ENCODE assay signal across 7 cellular contexts in genomic region chrY:26081266-26081665, GRCh38.
DNase-seq lines count a peak whose midpoint lies in the region; ATAC-seq and FAIRE-seq lines count a peak whose summit lies in the region.
"Not testable (repeated sequence)": the region's sequence is repeated elsewhere in the genome, so short reads cannot be mapped to it uniquely, and the experiment has no call there.

No MANE protein-coding gene starts in this region.

- ATAC-seq in activated CD4-positive, alpha-beta T cell treated with anti-CD3 and anti-CD28 coated beads for 36 hours, result peak; percentile 66
- peak; percentile 76 for ATAC-seq in activated T-helper 17 cell treated with anti-CD3 and anti-CD28 coated beads, Interleukin-2, amount 50 U/mL, for 72 hours (replicated peaks)
- ATAC-seq in central memory CD8-positive, alpha-beta T cell (replicated peaks; ENCODE audit: extremely low read depth, poor library complexity, severe bottlenecking), result peak; percentile 43
- ATAC-seq in effector memory CD8-positive, alpha-beta T cell (replicated peaks), result peak; percentile 47
- ATAC-seq in stimulated activated effector memory CD8-positive, alpha-beta T cell treated with anti-CD3 and anti-CD28 coated beads, Interleukin-12 subunit alpha, Interleukin-12 subunit beta, amount 100 ng/mL, for 72 hours, result peak; percentile 54
- peak; percentile 77 for ATAC-seq in stimulated activated naive CD8-positive, alpha-beta T cell treated with anti-CD3 and anti-CD28 coated beads, Interleukin-15, amount 100 ng/mL, for 72 hours

- H3K36me3 Mint-ChIP-seq in activated CD4-positive, alpha-beta T cell treated with anti-CD3 and anti-CD28 coated beads for 36 hours (ENCODE audit: low read depth); activated T-helper 17 cell treated with anti-CD3 and anti-CD28 coated beads, Interleukin-2, amount 50 U/mL, for 72 hours (ENCODE audit: low read depth); central memory CD8-positive, alpha-beta T cell (ENCODE audit: insufficient read depth); effector memory CD8-positive, alpha-beta T cell (ENCODE audit: insufficient read depth); stimulated activated effector memory CD8-positive, alpha-beta T cell treated with anti-CD3 and anti-CD28 coated beads, Interleukin-12 subunit alpha, Interleukin-12 subunit beta, amount 100 ng/mL, for 72 hours: not testable (repeated sequence)

- H3K27me3 Mint-ChIP-seq in activated CD4-positive, alpha-beta T cell treated with anti-CD3 and anti-CD28 coated beads for 36 hours; activated T-helper 17 cell treated with anti-CD3 and anti-CD28 coated beads, Interleukin-2, amount 50 U/mL, for 72 hours; central memory CD8-positive, alpha-beta T cell; effector memory CD8-positive, alpha-beta T cell; stimulated activated naive CD8-positive, alpha-beta T cell treated with anti-CD3 and anti-CD28 coated beads, Interleukin-15, amount 100 ng/mL, for 72 hours: not testable (repeated sequence)

- CTCF ChIA-PET in activated CD4-positive, alpha-beta T cell treated with anti-CD3 and anti-CD28 coated beads for 36 hours (lab: Charles Lee), result not testable (repeated sequence)

- not testable (repeated sequence) for H3K27ac Mint-ChIP-seq in activated CD4-positive, alpha-beta T cell treated with anti-CD3 and anti-CD28 coated beads for 36 hours; activated T-helper 17 cell treated with anti-CD3 and anti-CD28 coated beads, Interleukin-2, amount 50 U/mL, for 72 hours; central memory CD8-positive, alpha-beta T cell (ENCODE audit: low read depth); effector memory CD8-positive, alpha-beta T cell; stimulated activated effector memory CD8-positive, alpha-beta T cell treated with anti-CD3 and anti-CD28 coated beads, Interleukin-12 subunit alpha, Interleukin-12 subunit beta, amount 100 ng/mL, for 72 hours; stimulated activated naive CD8-positive, alpha-beta T cell treated with anti-CD3 and anti-CD28 coated beads, Interleukin-15, amount 100 ng/mL, for 72 hours

- POLR2A ChIA-PET in activated CD4-positive, alpha-beta T cell treated with anti-CD3 and anti-CD28 coated beads for 36 hours (lab: Charles Lee), result not testable (repeated sequence)

- not testable (repeated sequence) for DNase-seq in RCC 7860 (ENCODE audit: low spot score); activated CD4-positive, alpha-beta T cell treated with anti-CD3 and anti-CD28 coated beads for 36 hours; central memory CD8-positive, alpha-beta T cell (ENCODE audit: low spot score in 2 of 2); effector memory CD8-positive, alpha-beta T cell; stimulated activated effector memory CD8-positive, alpha-beta T cell treated with anti-CD3 and anti-CD28 coated beads, Interleukin-12 subunit alpha, Interleukin-12 subunit beta, amount 100 ng/mL, for 72 hours (ENCODE audit: low spot score in 2 of 2); stimulated activated naive CD8-positive, alpha-beta T cell treated with anti-CD3 and anti-CD28 coated beads, Interleukin-15, amount 100 ng/mL, for 72 hours

- H3K4me1 Mint-ChIP-seq in activated CD4-positive, alpha-beta T cell treated with anti-CD3 and anti-CD28 coated beads for 36 hours; activated T-helper 17 cell treated with anti-CD3 and anti-CD28 coated beads, Interleukin-2, amount 50 U/mL, for 72 hours; central memory CD8-positive, alpha-beta T cell; effector memory CD8-positive, alpha-beta T cell (ENCODE audit: low read depth in 2 of 2); stimulated activated effector memory CD8-positive, alpha-beta T cell treated with anti-CD3 and anti-CD28 coated beads, Interleukin-12 subunit alpha, Interleukin-12 subunit beta, amount 100 ng/mL, for 72 hours; stimulated activated naive CD8-positive, alpha-beta T cell treated with anti-CD3 and anti-CD28 coated beads, Interleukin-15, amount 100 ng/mL, for 72 hours: not testable (repeated sequence)

- intact Hi-C loops in activated CD4-positive, alpha-beta T cell treated with anti-CD3 and anti-CD28 coated beads for 36 hours (cut with DNase I, micrococcal nuclease), result not testable (repeated sequence)

- not testable (repeated sequence) for H3K9me3 Mint-ChIP-seq in activated CD4-positive, alpha-beta T cell treated with anti-CD3 and anti-CD28 coated beads for 36 hours (ENCODE audit: low read depth); activated T-helper 17 cell treated with anti-CD3 and anti-CD28 coated beads, Interleukin-2, amount 50 U/mL, for 72 hours; central memory CD8-positive, alpha-beta T cell; effector memory CD8-positive, alpha-beta T cell; stimulated activated effector memory CD8-positive, alpha-beta T cell treated with anti-CD3 and anti-CD28 coated beads, Interleukin-12 subunit alpha, Interleukin-12 subunit beta, amount 100 ng/mL, for 72 hours; stimulated activated naive CD8-positive, alpha-beta T cell treated with anti-CD3 and anti-CD28 coated beads, Interleukin-15, amount 100 ng/mL, for 72 hours

- not testable (repeated sequence) for H3K4me3 Mint-ChIP-seq in activated CD4-positive, alpha-beta T cell treated with anti-CD3 and anti-CD28 coated beads for 36 hours; activated T-helper 17 cell treated with anti-CD3 and anti-CD28 coated beads, Interleukin-2, amount 50 U/mL, for 72 hours; central memory CD8-positive, alpha-beta T cell; effector memory CD8-positive, alpha-beta T cell; stimulated activated effector memory CD8-positive, alpha-beta T cell treated with anti-CD3 and anti-CD28 coated beads, Interleukin-12 subunit alpha, Interleukin-12 subunit beta, amount 100 ng/mL, for 72 hours; stimulated activated naive CD8-positive, alpha-beta T cell treated with anti-CD3 and anti-CD28 coated beads, Interleukin-15, amount 100 ng/mL, for 72 hours

- peak; percentile 60 for FAIRE-seq in RCC 7860 (lab: Jason Lieb, UNC)
